ENCODE assay signal across 1 cellular context in genomic region chr2:157302492-157303099, GRCh38.
TF ChIP-seq lines count a peak whose summit lies in the region.

No MANE protein-coding gene starts in this region.

TF ChIP-seq in liver, 16 proteins besides CTCF, POLR2A, EP300 and RAD21 (continued from another document):
- TF ChIP-seq REST (IDR thresholded peaks at IDR 0.05) (no peak), GABPA (IDR thresholded peaks at IDR 0.05 in 1 of 2, conservative IDR thresholded peaks at IDR 0.05 in 1 of 2) (no peak)
